In genomic region chr13:57425531-57425930, GRCh38 we compare ENCODE assay signal across 22 cellular contexts.
"Had no signal": no experiment of that assay in that cellular context is flagged by ENCODE, and none has a peak within 500 bp of the region (broad histone marks: within the 10 kb centered on the region; RNA-seq: fewer than 3 reads in every experiment).

No MANE protein-coding gene starts in this region.

- DNase-seq: stimulated activated CD4-positive, alpha-beta T cell treated with anti-CD3 and anti-CD28 coated beads, Interleukin-2, amount 100 ng/mL, for 48 hours; stimulated activated CD4-positive, alpha-beta T cell treated with anti-CD3 and anti-CD28 coated beads, Interleukin-4, amount 100 ng/mL, for 1 hour; stimulated activated CD4-positive, alpha-beta T cell treated with anti-CD3 and anti-CD28 coated beads, Interleukin-4, amount 100 ng/mL, for 24 hours; stimulated activated CD4-positive, alpha-beta T cell treated with anti-CD3 and anti-CD28 coated beads, Interleukin-4, amount 100 ng/mL, for 4 hours; stimulated activated CD8-positive, alpha-beta memory T cell treated with anti-CD3 and anti-CD28 coated beads, Interleukin-4, amount 100 ng/mL, for 48 hours; stimulated activated naive B cell treated with anti-CD40 and anti-IgM and Interleukin-4, amounts not matched to agents 10 μg/mL and 1 μg/mL and 100 μg/mL, for 72 hours; stimulated activated naive CD4-positive, alpha-beta T cell; stimulated activated naive CD4-positive, alpha-beta T cell treated with Interleukin-2 at 50 U/mL for 16 hours; stimulated activated naive CD8-positive, alpha-beta T cell treated with anti-CD3 and anti-CD28 coated beads, Interleukin-15, amount 100 ng/mL, for 72 hours; stimulated activated naive CD8-positive, alpha-beta T cell treated with anti-CD3 and anti-CD28 coated beads, Interleukin-15, Interleukin-2, amounts not matched to agents 100 U/mL and 50 U/mL, for 24 hours; stomach; substantia nigra; testis; thyroid gland; tibial artery; transverse colon; trophoblast cell; upper lobe of left lung; upper lobe of right lung; uterus had no signal

- ATAC-seq: stimulated activated effector memory CD8-positive, alpha-beta T cell treated with anti-CD3 and anti-CD28 coated beads, Interleukin-12 subunit alpha, Interleukin-12 subunit beta, amount 100 ng/mL, for 72 hours; stimulated activated memory B cell treated with anti-CD40 and anti-IgM and Interleukin-4, amounts not matched to agents 10 μg/mL and 1 μg/mL and 100 μg/mL, for 72 hours; stimulated activated naive B cell treated with anti-CD40 and anti-IgM and Interleukin-4, amounts not matched to agents 10 μg/mL and 1 μg/mL and 100 μg/mL, for 72 hours; stimulated activated naive CD8-positive, alpha-beta T cell treated with anti-CD3 and anti-CD28 coated beads, Interleukin-15, amount 100 ng/mL, for 72 hours; stimulated activated naive CD8-positive, alpha-beta T cell treated with anti-CD3 and anti-CD28 coated beads, Interleukin-15, Interleukin-2, amounts not matched to agents 100 U/mL and 50 U/mL, for 24 hours; upper lobe of right lung had no signal
